ENCODE assay signal across 22 cellular contexts in genomic region chr18:69240275-69240674, GRCh38.
A peak's percentile ranks its signal among the peaks of the same experiment; 100 is the strongest.
DNase-seq lines count a peak whose midpoint lies in the region; ATAC-seq, FAIRE-seq and TF ChIP-seq lines count a peak whose summit lies in the region.
"Had no signal": no experiment of that assay in that cellular context is flagged by ENCODE, and none has a peak within 500 bp of the region (broad histone marks: within the 10 kb centered on the region; RNA-seq: fewer than 3 reads in every experiment).

No MANE protein-coding gene starts in this region.

- H3K4me1 Mint-ChIP-seq in natural killer cell treated with Interleukin-12 subunit alpha and Interleukin-12 subunit beta and Interleukin-15 and Interleukin-18, amount 100 ng/mL, for 72 hours (ENCODE audit: low read depth in 2 of 2) = no peaks in the 10 kb centered on the region
- H3K4me1 Mint-ChIP-seq: CD14-positive monocyte; CD4-positive, alpha-beta memory T cell; CD4-positive, CD25-positive, alpha-beta regulatory T cell; CD8-positive, alpha-beta memory T cell had no signal

- TF ChIP-seq EP300 in HepG2 (IDR thresholded peaks at IDR 0.05; ENCODE audit: low read depth in 2 of 2, low read length in 2 of 2) = no peak
- no peak for TF ChIP-seq EP300 in HepG2 (CRISPR knock-in tag; IDR thresholded peaks at IDR 0.05; ENCODE audit: borderline replicate concordance)

- 44% methylated on average over 3 of the region's 3 CpGs for WGBS in HepG2 (ENCODE audit: low lambda C conversion rate)
- WGBS in right lobe of liver (ENCODE audit: insufficient coverage, low coverage, low lambda C conversion rate, missing lambda C conversion rate) = 67% methylated on average over 3 of the region's 3 CpGs

- H3K9me3 ChIP-seq in HepG2 (ENCODE audit: low read length) = no peaks in the 10 kb centered on the region
- H3K9me3 ChIP-seq in right lobe of liver = no peaks in the 10 kb centered on the region
- H3K9me3 ChIP-seq: BE2C, BLaER1, Caco-2 had no signal

- H3K9ac ChIP-seq in HepG2 (ENCODE audit: insufficient read depth, low read depth, low read length) = no peak overlapping the region
- H3K9ac ChIP-seq: BLaER1 had no signal

- CTCF ChIA-PET in HepG2 (lab: Yijun Ruan, JAX; ENCODE audit: low intra/inter-chr PET ratio, low total read pairs) = no interaction called here

- TF ChIP-seq POLR2A in HepG2 (IDR thresholded peaks at IDR 0.05; ENCODE audit: insufficient read depth in 1 of 2, low read depth in 2 of 2, low read length in 2 of 2) = no peak
- no peak for TF ChIP-seq POLR2A in right lobe of liver (IDR thresholded peaks at IDR 0.05)

- no peak overlapping the region for H2AFZ ChIP-seq in HepG2 (ENCODE audit: low read length)

- BruUV-seq in HepG2 (replicated peaks; lab: Mats Ljungman, UMichigan) = no TSS peak

- no peak overlapping the region for H3K4me3 ChIP-seq in HepG2 (replicated peaks in 1 of 3; ENCODE audit: insufficient read depth in 1 of 3, low read depth in 2 of 3, low read length in 3 of 3)
- H3K4me3 ChIP-seq in right lobe of liver = no peak overlapping the region
- H3K4me3 ChIP-seq: BLaER1 had no signal

- no peaks in the 10 kb centered on the region for H4K20me1 ChIP-seq in HepG2 (ENCODE audit: insufficient read depth, low read length)
- H4K20me1 ChIP-seq: BLaER1 had no signal

- H3K27ac Mint-ChIP-seq in natural killer cell treated with Interleukin-12 subunit alpha and Interleukin-12 subunit beta and Interleukin-15 and Interleukin-18, amount 100 ng/mL, for 72 hours = no peak overlapping the region
- H3K27ac Mint-ChIP-seq: CD14-positive monocyte; CD4-positive, alpha-beta memory T cell; CD4-positive, CD25-positive, alpha-beta regulatory T cell; CD8-positive, alpha-beta memory T cell had no signal

- H3K79me2 ChIP-seq in HepG2 (ENCODE audit: insufficient read depth, low read length) = no peaks in the 10 kb centered on the region

- H3K27me3 Mint-ChIP-seq in natural killer cell treated with Interleukin-12 subunit alpha and Interleukin-12 subunit beta and Interleukin-15 and Interleukin-18, amount 100 ng/mL, for 72 hours = no peaks in the 10 kb centered on the region
- H3K27me3 Mint-ChIP-seq: CD8-positive, alpha-beta memory T cell had no signal

- TF ChIP-seq CTCF in HepG2 (CRISPR knock-in tag; IDR thresholded peaks at IDR 0.05) = no peak
- TF ChIP-seq CTCF in right lobe of liver (IDR thresholded peaks at IDR 0.05) = no peak

- H3K36me3 Mint-ChIP-seq in natural killer cell treated with Interleukin-12 subunit alpha and Interleukin-12 subunit beta and Interleukin-15 and Interleukin-18, amount 100 ng/mL, for 72 hours = no peaks in the 10 kb centered on the region
- H3K36me3 Mint-ChIP-seq: CD14-positive monocyte; CD4-positive, alpha-beta memory T cell; CD4-positive, CD25-positive, alpha-beta regulatory T cell; CD8-positive, alpha-beta memory T cell had no signal

- intact Hi-C loops in HepG2 (cut with micrococcal nuclease; ENCODE audit: unreplicated experiment) = loop anchor here (10.0 kb wide), 2 partner anchors 165 to 835 kb away; partner anchors contain the start of gene DOK6
- intact Hi-C loops in right lobe of liver (cut with DNase I) = no loop called here

- ATAC-seq in HepG2 (no peak), right lobe of liver (no peak)
- no peak for ATAC-seq in natural killer cell treated with Interleukin-12 subunit alpha and Interleukin-12 subunit beta and Interleukin-15 and Interleukin-18, amount 100 ng/mL, for 72 hours

- in situ Hi-C loops in HepG2 (cut with HindIII; ENCODE audit: extremely low pct_ligation_motif_present, low pct_unique_long_range_greater_than_20kb) = no loop called here

- TF ChIP-seq RAD21 in HepG2 (CRISPR knock-in tag; IDR thresholded peaks at IDR 0.05) = no peak

- POLR2A ChIA-PET in HepG2 (lab: Yijun Ruan, JAX) = no interaction called here

- peaks cover 10% of the 10 kb centered on the region for H3K9me3 Mint-ChIP-seq in natural killer cell treated with Interleukin-12 subunit alpha and Interleukin-12 subunit beta and Interleukin-15 and Interleukin-18, amount 100 ng/mL, for 72 hours
- H3K9me3 Mint-ChIP-seq: CD4-positive, alpha-beta memory T cell; CD4-positive, CD25-positive, alpha-beta regulatory T cell had no signal

- no peaks in the 10 kb centered on the region for H3K36me3 ChIP-seq in HepG2 (replicated peaks in 1 of 2; ENCODE audit: control insufficient read depth in 1 of 2, insufficient read depth in 2 of 2, low read length in 2 of 2)
- no peaks in the 10 kb centered on the region for H3K36me3 ChIP-seq in right lobe of liver
- H3K36me3 ChIP-seq: BE2C, BLaER1 had no signal

- H3K27me3 ChIP-seq in HepG2 (ENCODE audit: control insufficient read depth in 1 of 2, insufficient read depth in 2 of 2, low read length in 2 of 2) (no peaks in the 10 kb centered on the region), right lobe of liver (no peaks in the 10 kb centered on the region)
- H3K27me3 ChIP-seq: BE2C, BLaER1 had no signal

- H3K4me2 ChIP-seq in HepG2 (ENCODE audit: low read depth, low read length) = no peak overlapping the region
- H3K4me2 ChIP-seq: BLaER1 had no signal

- H3K27ac ChIP-seq in HepG2 (ENCODE audit: extremely low read length, insufficient read depth, low read length) (no peak overlapping the region), right lobe of liver (no peak overlapping the region)
- H3K27ac ChIP-seq: 22Rv1, BLaER1 had no signal

- H3K4me1 ChIP-seq in HepG2 (ENCODE audit: insufficient read depth, low read length) = no peaks in the 10 kb centered on the region
- no peaks in the 10 kb centered on the region for H3K4me1 ChIP-seq in right lobe of liver
- H3K4me1 ChIP-seq: BE2C, BLaER1, Caco-2 had no signal

- peak; percentile 33 for DNase-seq in DMS 273 (lab: John Stamatoyannopoulos, UW; ENCODE audit: unreplicated experiment)
- no peak for DNase-seq in DMS 273 treated with DMSO at 0.1 percent for 48 hours (lab: John Stamatoyannopoulos, UW)
- DNase-seq in HepG2 (ENCODE audit: low spot score) = no peak
- DNase-seq in right lobe of liver = no peak
- DNase-seq in NCI-H82 (lab: John Stamatoyannopoulos, UW) = peak; percentile 64
- no peak for DNase-seq in COR-L47 (lab: John Stamatoyannopoulos, UW)
- DNase-seq in natural killer cell treated with Interleukin-12 subunit alpha and Interleukin-12 subunit beta and Interleukin-15 and Interleukin-18, amount 100 ng/mL, for 72 hours (ENCODE audit: low spot score) = no peak
- DNase-seq: ACHN; BE2C; Caco-2; Calu3; CD4-positive, alpha-beta memory T cell; CD4-positive, CD25-positive, alpha-beta regulatory T cell; CD8-positive, alpha-beta memory T cell; DMS79 treated with DMSO at 0.1 percent for 48 hours; GF-D8 had no signal

- no peak for FAIRE-seq in HepG2 (lab: Jason Lieb, UNC)
- FAIRE-seq in endometrium (lab: Jason Lieb, UNC) = peak; percentile 26
- FAIRE-seq: GM12891, GM19239 had no signal

- no peak overlapping the region for H3K4me3 Mint-ChIP-seq in natural killer cell treated with Interleukin-12 subunit alpha and Interleukin-12 subunit beta and Interleukin-15 and Interleukin-18, amount 100 ng/mL, for 72 hours
- H3K4me3 Mint-ChIP-seq: CD14-positive monocyte; CD4-positive, alpha-beta memory T cell; CD4-positive, CD25-positive, alpha-beta regulatory T cell; CD8-positive, alpha-beta memory T cell had no signal

TF ChIP-seq in HepG2, 621 proteins besides CTCF, POLR2A, EP300 and RAD21:
- peak; percentile 55 for TF ChIP-seq MAFF (IDR thresholded peaks at IDR 0.05; ENCODE audit: low read depth, low read length)
- peak; percentile 54 to 80; a peak in 3 of 4 replicates for TF ChIP-seq MAFK (conservative IDR thresholded peaks at IDR 0.05 in 1 of 2, IDR thresholded peaks at IDR 0.05 in 1 of 2; ENCODE audit: low read length in 2 of 2)
- TF ChIP-seq ZNF672 (CRISPR knock-in tag; IDR thresholded peaks at IDR 0.05) = no peak
- TF ChIP-seq ZNF263 (CRISPR knock-in tag; IDR thresholded peaks at IDR 0.05) = no peak
- no peak for TF ChIP-seq ZMYM2 (CRISPR knock-in tag; IDR thresholded peaks at IDR 0.05)

Comparison
In these comparisons a context has a peak if more than half of its experiments do, and no peak if none do; other contexts are left out.
1. DNase-seq: peak in DMS 273 (single experiment) and NCI-H82 (single experiment); none in DMS 273 treated with DMSO at 0.1 percent for 48 hours (single experiment), HepG2 (single experiment), right lobe of liver (0 of 3), COR-L47 (single experiment) and natural killer cell treated with Interleukin-12 subunit alpha and Interleukin-12 subunit beta and Interleukin-15 and Interleukin-18, amount 100 ng/mL, for 72 hours (single experiment).